In the genomic region with DNA sequence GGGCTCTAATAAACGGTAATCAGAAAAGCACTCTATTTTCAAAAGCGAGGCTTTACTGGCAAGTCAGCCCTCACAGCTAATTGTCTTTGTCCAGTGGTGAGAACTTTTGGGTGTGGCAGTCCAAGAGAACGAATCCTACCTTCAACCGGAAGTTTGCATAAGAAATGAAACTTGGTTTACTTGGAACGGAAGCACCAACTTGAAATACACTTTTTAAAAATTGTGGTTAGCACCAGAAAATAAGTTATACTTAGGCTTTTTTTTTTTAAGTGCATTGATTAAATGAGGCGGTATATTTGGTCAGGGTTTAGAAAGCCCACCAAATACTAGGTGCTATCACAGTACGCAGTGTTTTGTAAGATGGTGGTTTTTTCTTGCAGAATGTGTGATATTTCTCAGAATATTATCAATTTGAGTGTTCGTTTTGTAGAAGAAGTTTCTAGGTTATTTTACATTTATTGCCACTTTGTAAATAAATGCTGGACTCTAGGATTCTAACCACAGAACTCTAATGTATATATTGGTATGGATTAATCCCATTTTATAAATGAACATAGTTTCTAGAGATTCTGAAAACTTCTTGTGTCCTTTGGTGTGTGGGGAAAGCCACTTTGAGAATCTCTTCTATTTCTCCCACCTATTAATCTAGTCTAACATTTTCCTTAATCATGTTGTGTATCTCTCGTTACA, we compare ENCODE assay signal across 8 cellular contexts. TPM values are rescaled to one million over a fixed set of nuclear protein-coding genes. Genes with fewer than 3 reads are reported as not detected.
DNase-seq lines count a peak whose midpoint lies in the region; ATAC-seq, FAIRE-seq and TF ChIP-seq lines count a peak whose summit lies in the region.

No MANE protein-coding gene starts in this region.

- H2AFZ ChIP-seq in HCT116 (ENCODE audit: low read depth, low read length, poor library complexity, severe bottlenecking): no peak overlapping the region

- DNase-seq in CD8-positive, alpha-beta T cell: peak in 2 of 7 experiments; percentile 12 to 27
- DNase-seq in HCT116 (ENCODE audit: low read depth, low spot score): no peak
- peak in 4 of 34 experiments; percentile 8 to 21 (median 14) for DNase-seq in T-cell
- no peak for DNase-seq in pancreas
- DNase-seq in cerebellar nuclear complex (lab: John Stamatoyannopoulos, UW): no peak
- DNase-seq in putamen (ENCODE audit: low spot score): no peak

- WGBS in esophagus, 2 donors: 11 to 12% methylated on average over 9 of the region's 9 CpGs
- WGBS in pancreas, 2 donors: 10% methylated on average over 9 of the region's 9 CpGs

- H4K20me1 ChIP-seq in HCT116 (ENCODE audit: insufficient read depth): peaks cover 7% of the 10 kb centered on the region; the same call in 1 of the 2 replicates

- H3K9me2 ChIP-seq in HCT116 (ENCODE audit: insufficient read depth): no peaks in the 10 kb centered on the region

- POLR2A ChIA-PET in CD8-positive, alpha-beta T cell (lab: Charles Lee): interaction anchor here (0.9 to 8.9 kb wide), 18 partner anchors 8 to 612 kb away, joined by 3 to 131 read pairs (median 5); a partner anchor contains a TSS
- POLR2A ChIA-PET in HCT116 (lab: Charles Lee) (interaction anchor here (1.6 to 3.4 kb wide), 2 partner anchors 12 to 345 kb away, joined by 3 to 20 read pairs; a partner anchor contains a TSS), T-cell (lab: Charles Lee) (interaction anchor here (0.6 to 1.5 kb wide), 5 partner anchors 12 to 293 kb away, joined by 3 to 7 read pairs (median 3); no protein-coding TSS in a partner anchor)

- BruUV-seq in HCT116 (replicated peaks; lab: Mats Ljungman, UMichigan): TSS peak; percentile 67

- RAD21 ChIA-PET in HCT116 (lab: Charles Lee; ENCODE audit: low non-redundant PET in 1 of 2, low total read pairs in 2 of 2, uncharacterized antibody in 2 of 2, unreplicated experiment in 2 of 2): no interaction called here

- peak overlapping the region; percentile 92 for H3K4me3 Mint-ChIP-seq in CD8-positive, alpha-beta T cell
- peak overlapping the region; percentile 96 to 98 (median 97) for H3K4me3 Mint-ChIP-seq in T-cell

- no peaks in the 10 kb centered on the region for H3K27me3 Mint-ChIP-seq in CD8-positive, alpha-beta T cell (ENCODE audit: low read depth)
- no peaks in the 10 kb centered on the region for H3K27me3 Mint-ChIP-seq in T-cell

- H3K4me2 ChIP-seq in HCT116 (ENCODE audit: low read length): peak overlapping the region; percentile 80

- H3K4me1 Mint-ChIP-seq in CD8-positive, alpha-beta T cell (ENCODE audit: low read depth): peaks cover 63% of the 10 kb centered on the region
- peaks cover 64 to 66% (median 66%) of the 10 kb centered on the region in 3 donors for H3K4me1 Mint-ChIP-seq in T-cell

- ATAC-seq in CD8-positive, alpha-beta T cell: no peak
- ATAC-seq in HCT116 (no peak), T-cell (replicated peaks in 1 of 4) (no peak), pancreas (peak in 1 of 4 donors; percentile 12), HG03025 (IDR thresholded peaks at IDR 0.05; ENCODE audit: low FRiP score, unreplicated experiment) (no peak)

- H3K79me2 ChIP-seq in HCT116 (ENCODE audit: insufficient read depth, low read length): peaks cover 67% of the 10 kb centered on the region

- H3K9ac ChIP-seq in HCT116 (ENCODE audit: low read length): peak overlapping the region; percentile 95

- peak overlapping the region; percentile 79 for H3K27ac ChIP-seq in CD8-positive, alpha-beta T cell (ENCODE audit: low read depth, low read length)
- H3K27ac ChIP-seq in HCT116 (ENCODE audit: low read depth, low read length): peak overlapping the region; percentile 90
- H3K27ac ChIP-seq in esophagus (ENCODE audit: low read depth in 2 of 2, low read length in 1 of 2): peak overlapping the region; percentile 55 to 99
- peak overlapping the region; percentile 95 to 99 (median 98) for H3K27ac ChIP-seq in pancreas

- H3K9me3 Mint-ChIP-seq in CD8-positive, alpha-beta T cell: peaks cover 3% of the 10 kb centered on the region
- no peaks in the 10 kb centered on the region for H3K9me3 Mint-ChIP-seq in T-cell

- TF ChIP-seq RAD21 in HCT116 (IDR thresholded peaks at IDR 0.05; ENCODE audit: low read depth): no peak

- H3K27ac Mint-ChIP-seq in CD8-positive, alpha-beta T cell: peak overlapping the region; percentile 90
- peak overlapping the region; percentile 89 to 93 for H3K27ac Mint-ChIP-seq in T-cell

- no peak for TF ChIP-seq CTCF in CD8-positive, alpha-beta T cell (IDR thresholded peaks at IDR 0.05)
- TF ChIP-seq CTCF in HCT116 (IDR thresholded peaks at IDR 0.05 in 2 of 3, conservative IDR thresholded peaks at IDR 0.05 in 1 of 3; ENCODE audit: borderline replicate concordance in 1 of 3, insufficient read depth in 1 of 3, low read depth in 2 of 3, low read length in 2 of 3): no peak
- TF ChIP-seq CTCF in pancreas (IDR thresholded peaks at IDR 0.05): no peak

- peaks cover 12% of the 10 kb centered on the region for H3K36me3 ChIP-seq in CD8-positive, alpha-beta T cell (ENCODE audit: insufficient read depth, low read length)
- H3K36me3 ChIP-seq in HCT116 (ENCODE audit: control insufficient read depth in 1 of 2, insufficient read depth in 2 of 2, low read length in 2 of 2): peaks cover 6 to 21% of the 10 kb centered on the region in 2 experiments; a peak in 3 of 4 replicates
- H3K36me3 ChIP-seq in esophagus (ENCODE audit: control insufficient read depth in 2 of 2, insufficient read depth in 2 of 2, low read length in 1 of 2): no peaks in the 10 kb centered on the region
- peaks cover 0 to 6% (median 2%) of the 10 kb centered on the region in 3 donors for H3K36me3 ChIP-seq in pancreas

- H3K9me3 ChIP-seq in CD8-positive, alpha-beta T cell (ENCODE audit: low read length): no peaks in the 10 kb centered on the region
- no peaks in the 10 kb centered on the region for H3K9me3 ChIP-seq in HCT116 (ENCODE audit: control insufficient read depth in 1 of 2, insufficient read depth in 1 of 2, low read depth in 1 of 2, low read length in 2 of 2)
- no peaks in the 10 kb centered on the region for H3K9me3 ChIP-seq in esophagus (ENCODE audit: control insufficient read depth in 2 of 2, insufficient read depth in 1 of 2, low read depth in 1 of 2, low read length in 1 of 2)
- no peaks in the 10 kb centered on the region for H3K9me3 ChIP-seq in pancreas

- intact Hi-C loops in CD8-positive, alpha-beta T cell (cut with DNase I, micrococcal nuclease): loop anchor here (1.0 to 5.0 kb wide), 5 partner anchors 13 to 592 kb away; a partner anchor contains a TSS
- intact Hi-C loops in HCT116 (cut with micrococcal nuclease) (loop anchor here (5.0 kb wide), 1 partner anchor 237 kb away; a partner anchor contains a TSS), pancreas (cut with DNase I) (loop anchor here in 2 of 3 donors (5.0 to 10.0 kb wide), 2 partner anchors 314 to 317 kb away; no protein-coding TSS in a partner anchor)

- no peak for TF ChIP-seq POLR2A in HCT116 (IDR thresholded peaks at IDR 0.05; ENCODE audit: borderline replicate concordance, extremely low read depth, insufficient read depth, insufficient read length)

- CTCF ChIA-PET in CD8-positive, alpha-beta T cell (lab: Charles Lee): interaction anchor here (0.8 to 3.7 kb wide), 5 partner anchors 187 to 259 kb away, joined by 3 to 25 read pairs (median 4); no protein-coding TSS in a partner anchor
- CTCF ChIA-PET in HCT116 (lab: Charles Lee) (interaction anchor here (3.6 kb wide), 1 partner anchor 315 kb away, joined by 43 read pairs; no protein-coding TSS in a partner anchor), T-cell (lab: Charles Lee) (interaction anchor here (1.2 to 3.6 kb wide), 3 partner anchors 49 to 263 kb away, joined by 5 to 25 read pairs (median 6); no protein-coding TSS in a partner anchor)

- peak overlapping the region; percentile 77 for H3K4me3 ChIP-seq in CD8-positive, alpha-beta T cell (ENCODE audit: low read depth, low read length)
- peak overlapping the region; percentile 92 to 96 for H3K4me3 ChIP-seq in HCT116 (replicated peaks in 1 of 2; ENCODE audit: low read depth in 1 of 2, low read length in 2 of 2)
- peak overlapping the region; percentile 10 to 98 for H3K4me3 ChIP-seq in esophagus (ENCODE audit: low read depth in 1 of 2, low read length in 2 of 2)
- peak overlapping the region; percentile 65 to 88 (median 80) for H3K4me3 ChIP-seq in pancreas

- peaks cover 37% of the 10 kb centered on the region for H3K4me1 ChIP-seq in CD8-positive, alpha-beta T cell (ENCODE audit: insufficient read depth, low read length)
- peaks cover 42 to 52% of the 10 kb centered on the region in 2 experiments for H3K4me1 ChIP-seq in HCT116 (ENCODE audit: control insufficient read depth in 1 of 2, insufficient read depth in 2 of 2, low read length in 2 of 2)
- no peaks in the 10 kb centered on the region for H3K4me1 ChIP-seq in esophagus (ENCODE audit: control insufficient read depth in 2 of 2, insufficient read depth in 2 of 2, low read length in 1 of 2)
- peaks cover 21 to 35% (median 26%) of the 10 kb centered on the region in 3 donors for H3K4me1 ChIP-seq in pancreas

- H3K36me3 Mint-ChIP-seq in CD8-positive, alpha-beta T cell: peaks cover 46% of the 10 kb centered on the region
- H3K36me3 Mint-ChIP-seq in T-cell: peaks cover 20% of the 10 kb centered on the region

- no peaks in the 10 kb centered on the region for H3K27me3 ChIP-seq in CD8-positive, alpha-beta T cell (ENCODE audit: insufficient read depth, low read length)
- H3K27me3 ChIP-seq in HCT116 (ENCODE audit: insufficient read depth, low read length): no peaks in the 10 kb centered on the region
- H3K27me3 ChIP-seq in esophagus (ENCODE audit: control insufficient read depth in 1 of 2, insufficient read depth in 2 of 2, low read length in 2 of 2): no peaks in the 10 kb centered on the region
- H3K27me3 ChIP-seq in pancreas: no peaks in the 10 kb centered on the region

- no peak for FAIRE-seq in pancreas (lab: Jason Lieb, UNC)

TF ChIP-seq in HCT116, 20 proteins besides CTCF, POLR2A, EP300 and RAD21 (continues in another document):
- no peak for TF ChIP-seq EZH2phosphoT487 (IDR thresholded peaks at IDR 0.05; ENCODE audit: borderline replicate concordance)
- no peak for TF ChIP-seq ZFX (IDR thresholded peaks at IDR 0.05)

RNA-seq across cellular contexts. Expression of a gene that starts 1.2 kb away (rescaled TPM):
- total RNA-seq in CD8-positive, alpha-beta T cell: 100 to 1,000 TPM; 129 to 137 TPM
- total RNA-seq in HCT116 (2021; ENCODE audit: unreplicated experiment) (314 TPM), T-cell (100 to 1,000 TPM; 390 to 456 (median 437) TPM), pancreas (100 to 1,000 TPM in 5 of 6 donors, 10 to 100 TPM in 1; 89.6 to 203 (median 105) TPM)
- polyA plus RNA-seq in HCT116 (2012): 288 and 353 TPM in 2 replicates
- polyA plus RNA-seq in esophagus (100 to 1,000 TPM; 342 to 364 TPM), pancreas (100 to 1,000 TPM; 125 to 157 TPM)

RNA-seq across cellular contexts. Expression of a gene that starts 13.1 kb away (rescaled TPM):
- 100 to 1,000 TPM; 117 to 132 TPM for total RNA-seq in CD8-positive, alpha-beta T cell
- total RNA-seq in HCT116 (2021; ENCODE audit: unreplicated experiment) (403 TPM), T-cell (100 to 1,000 TPM; 159 to 241 (median 206) TPM), pancreas (100 to 1,000 TPM in 2 of 6 donors, 10 to 100 TPM in 4; 63.0 to 195 (median 82.7) TPM)
- polyA plus RNA-seq in HCT116 (2012): 450 and 510 TPM in 2 replicates
- polyA plus RNA-seq in esophagus (100 to 1,000 TPM; 573 to 578 TPM), pancreas (100 to 1,000 TPM; 198 to 208 TPM)

RNA-seq across cellular contexts. Expression of a gene that starts 29.0 kb away (rescaled TPM):
- 1 to 10 TPM; 2.7 to 3.3 TPM for total RNA-seq in CD8-positive, alpha-beta T cell
- total RNA-seq in HCT116 (2021; ENCODE audit: unreplicated experiment): 0.52 TPM
- polyA plus RNA-seq in HCT116 (2012): 0.22 and 0.27 TPM in 2 replicates
- total RNA-seq in T-cell: 1 to 10 TPM in 4 of 5 donors, under 1 TPM in 1; 0.98 to 7.0 (median 1.9) TPM
- 1 to 10 TPM; 1.6 to 1.7 TPM for polyA plus RNA-seq in esophagus
- total RNA-seq in pancreas: 10 to 100 TPM in 4 of 6 donors, 1 to 10 TPM in 2; 4.7 to 16.8 (median 12.1) TPM
- polyA plus RNA-seq in pancreas: 10 to 100 TPM; 14.3 to 18.2 TPM
